Comparison of ENCODE assay signal across 18 cellular contexts in the genomic region with DNA sequence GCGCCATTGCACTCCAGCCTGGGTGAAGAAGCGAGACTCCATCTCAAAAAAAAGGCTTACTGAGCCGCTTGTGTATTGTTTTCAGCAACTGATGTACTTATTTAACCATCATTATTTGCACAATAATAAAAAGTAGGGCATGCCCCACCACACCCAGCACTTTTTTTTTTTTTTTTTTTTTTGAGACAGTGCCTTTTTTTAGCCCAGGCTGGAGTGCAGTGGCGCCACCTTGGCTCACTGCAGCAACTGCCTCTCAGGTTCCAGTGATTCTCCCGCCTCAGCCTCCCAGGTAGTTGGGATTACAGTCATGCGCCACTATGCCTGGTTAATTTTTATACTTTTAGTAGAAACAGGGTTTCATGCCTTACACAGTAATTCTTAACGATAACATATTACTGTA. TPM values are rescaled to one million over a fixed set of nuclear protein-coding genes. Genes with fewer than 3 reads are reported as not detected.
DNase-seq lines count a peak whose midpoint lies in the region; FAIRE-seq and TF ChIP-seq lines count a peak whose summit lies in the region.
"Had no signal": no experiment of that assay in that cellular context is flagged by ENCODE, and none has a peak within 500 bp of the region (broad histone marks: within the 10 kb centered on the region; RNA-seq: fewer than 3 reads in every experiment).

No MANE protein-coding gene starts in this region.

- TF ChIP-seq CTCF in HFFc6 (IDR thresholded peaks at IDR 0.05) (peak; percentile 38; the same call in 1 of the 2 replicates), VCaP (conservative IDR thresholded peaks at IDR 0.05) (peak; percentile 54), keratinocyte (optimal IDR thresholded peaks at IDR 0.05 in 1 of 3, IDR thresholded peaks at IDR 0.05 in 1 of 3, conservative IDR thresholded peaks at IDR 0.05 in 1 of 3; ENCODE audit: extremely low read depth in 1 of 3, insufficient read depth in 2 of 3, low read length in 3 of 3) (peak in 2 of 3 experiments; percentile 16 to 20), prostate gland (IDR thresholded peaks at IDR 0.05) (no peak)

- no peak overlapping the region for H2AFZ ChIP-seq in keratinocyte (ENCODE audit: control insufficient read depth, low read length)

- no peaks in the 10 kb centered on the region for H3K9me3 ChIP-seq in keratinocyte (ENCODE audit: control insufficient read depth, low read depth, low read length)
- H3K9me3 ChIP-seq in prostate gland = no peaks in the 10 kb centered on the region
- H3K9me3 ChIP-seq: gastroesophageal sphincter, SJCRH30 had no signal

- dilution Hi-C loops in keratinocyte (cut with MboI; ENCODE audit: extremely low pct_ligation_motif_present, low sequenced_read_pairs) = no loop called here

- H3K4me2 ChIP-seq in keratinocyte (ENCODE audit: control insufficient read depth, extremely low read depth, insufficient read depth, low read depth, low read length) = no peak overlapping the region

- H3K9me3 Mint-ChIP-seq in HFFc6 = no peaks in the 10 kb centered on the region
- H3K9me3 Mint-ChIP-seq: stimulated activated naive B cell treated with anti-CD40 and anti-IgM and Interleukin-4, amounts not matched to agents 10 μg/mL and 1 μg/mL and 100 μg/mL, for 72 hours had no signal

- no peaks in the 10 kb centered on the region for H3K9me1 ChIP-seq in keratinocyte (ENCODE audit: control insufficient read depth, extremely low read depth, insufficient read depth, low read length)

- intact Hi-C loops in prostate gland (cut with DNase I) = no loop called here

- H3K27ac Mint-ChIP-seq in HFFc6 = no peak overlapping the region
- H3K27ac Mint-ChIP-seq: stimulated activated naive B cell treated with anti-CD40 and anti-IgM and Interleukin-4, amounts not matched to agents 10 μg/mL and 1 μg/mL and 100 μg/mL, for 72 hours had no signal

- H3K4me1 Mint-ChIP-seq in HFFc6 (ENCODE audit: low read depth) = no peaks in the 10 kb centered on the region
- H3K4me1 Mint-ChIP-seq: stimulated activated naive B cell treated with anti-CD40 and anti-IgM and Interleukin-4, amounts not matched to agents 10 μg/mL and 1 μg/mL and 100 μg/mL, for 72 hours had no signal

- no peak overlapping the region for H3K9ac ChIP-seq in keratinocyte (ENCODE audit: control insufficient read depth, extremely low read depth, insufficient read depth, low read length)

- DNase-seq in ELF-1 (ENCODE audit: low read depth, low spot score) = peak; percentile 41
- DNase-seq in HFFc6 = no peak
- DNase-seq in keratinocyte (ENCODE audit: low read depth, low spot score) = no peak
- DNase-seq in NCI-H187 treated with DMSO at 0.1 percent for 48 hours (lab: John Stamatoyannopoulos, UW) = no peak
- DNase-seq in prostate gland (ENCODE audit: low spot score) = no peak
- no peak for DNase-seq in dermis blood vessel endothelial cell
- no peak for DNase-seq in KG1 (lab: John Stamatoyannopoulos, UW)
- DNase-seq: activated effector memory CD4-positive, alpha-beta T cell treated with Interleukin-2 at 50 U/mL for 16 hours; effector CD4-positive, alpha-beta T cell; Karpas-422; mesenchymal stem cell; NCI-H2029 treated with DMSO at 0.1 percent for 48 hours; NK-92 treated with Interleukin-12 subunit alpha and Interleukin-12 subunit beta, amount 100 ng/mL, for 24 hours; SJCRH30; stimulated activated naive B cell treated with anti-CD40 and anti-IgM and Interleukin-4, amounts not matched to agents 10 μg/mL and 1 μg/mL and 100 μg/mL, for 72 hours had no signal

- 91% methylated on average over 7 of the region's 7 CpGs for WGBS in prostate gland

- no peak overlapping the region for H3K4me3 Mint-ChIP-seq in HFFc6
- H3K4me3 Mint-ChIP-seq: stimulated activated naive B cell treated with anti-CD40 and anti-IgM and Interleukin-4, amounts not matched to agents 10 μg/mL and 1 μg/mL and 100 μg/mL, for 72 hours had no signal

- H3K36me3 ChIP-seq in keratinocyte (ENCODE audit: control insufficient read depth in 2 of 2, extremely low read depth in 1 of 2, insufficient read depth in 2 of 2, low read length in 2 of 2) = peaks cover 16 to 27% of the 10 kb centered on the region in 2 experiments
- no peaks in the 10 kb centered on the region for H3K36me3 ChIP-seq in prostate gland

- H3K79me2 ChIP-seq in keratinocyte (ENCODE audit: control insufficient read depth, insufficient read depth, low read length) = no peaks in the 10 kb centered on the region

- no peaks in the 10 kb centered on the region for H3K4me1 ChIP-seq in keratinocyte (ENCODE audit: control insufficient read depth, extremely low read depth, insufficient read depth, low read length)
- H3K4me1 ChIP-seq in prostate gland (replicated peaks) = no peaks in the 10 kb centered on the region
- H3K4me1 ChIP-seq: gastroesophageal sphincter, SJCRH30 had no signal

- H3K27me3 Mint-ChIP-seq in HFFc6 (ENCODE audit: insufficient read depth) = no peaks in the 10 kb centered on the region; the same call in none of the 2 replicates
- H3K27me3 Mint-ChIP-seq: stimulated activated naive B cell treated with anti-CD40 and anti-IgM and Interleukin-4, amounts not matched to agents 10 μg/mL and 1 μg/mL and 100 μg/mL, for 72 hours had no signal

- TF ChIP-seq POLR2A in prostate gland (IDR thresholded peaks at IDR 0.05) = no peak

- no peak for FAIRE-seq in keratinocyte (lab: Jason Lieb, UNC)

- no peaks in the 10 kb centered on the region for H3K27me3 ChIP-seq in keratinocyte (ENCODE audit: control insufficient read depth, extremely low read depth, insufficient read depth, low read length)
- H3K27me3 ChIP-seq in prostate gland (replicated peaks; ENCODE audit: insufficient read depth) = no peaks in the 10 kb centered on the region
- H3K27me3 ChIP-seq: gastroesophageal sphincter, SJCRH30 had no signal

- H3K36me3 Mint-ChIP-seq in HFFc6 (ENCODE audit: low read depth) = peaks cover 6% of the 10 kb centered on the region; the same call in 1 of the 2 replicates

- no peaks in the 10 kb centered on the region for H4K20me1 ChIP-seq in keratinocyte (ENCODE audit: control insufficient read depth, extremely low read depth, insufficient read depth, low read length)

- H3K4me3 ChIP-seq in keratinocyte (ENCODE audit: control insufficient read depth in 2 of 3, extremely low read depth in 1 of 3, insufficient read depth in 2 of 3, low read depth in 1 of 3, low read length in 3 of 3) (no peak overlapping the region), prostate gland (no peak overlapping the region)
- H3K4me3 ChIP-seq: gastroesophageal sphincter, SJCRH30 had no signal

- H3K27ac ChIP-seq in VCaP (no peak overlapping the region), keratinocyte (ENCODE audit: control insufficient read depth, insufficient read depth, low read length) (no peak overlapping the region), prostate gland (no peak overlapping the region)
- H3K27ac ChIP-seq: gastroesophageal sphincter, SJCRH30 had no signal

RNA-seq across cellular contexts. Expression of a gene that starts 12.2 kb away (rescaled TPM):
- total RNA-seq in HFFc6 (2021; fragmentation: NEBNext Ultra II Directional; extraction: Animal tissue kit (Norgen Biotek cat#: 25700)) = 10 to 100 TPM; 20.9 to 33.0 (median 28.2) TPM
- 28.9 to 43.5 TPM (median 40.4 TPM) in 3 replicates for polyA plus RNA-seq in keratinocyte
- 20.9 TPM for polyA plus RNA-seq in keratinocyte (2011; ENCODE audit: low read depth)
- 23.1 and 27.7 TPM in 2 replicates for polyA plus RNA-seq in keratinocyte (2011; cell fraction: cytosol; rRNA removed)
- polyA plus RNA-seq in keratinocyte (2011; cell fraction: nucleus; rRNA removed) = 33.8 and 34.5 TPM in 2 replicates
- polyA plus RNA-seq in keratinocyte (2012; ENCODE audit: low replicate concordance) = 25.7 and 31.9 TPM in 2 replicates
- polyA minus RNA-seq in keratinocyte = 10.1 to 19.9 TPM (median 11.8 TPM) in 3 replicates
- polyA minus RNA-seq in keratinocyte (2011; cell fraction: cytosol; rRNA and poly(A)+ RNA removed) = 5.6 TPM
- 8.3 and 10.3 TPM in 2 replicates for polyA minus RNA-seq in keratinocyte (2011; cell fraction: nucleus; rRNA and poly(A)+ RNA removed)
- total RNA-seq in prostate gland (10 to 100 TPM; 11.5 to 20.8 TPM), dermis blood vessel endothelial cell (20.6 and 28.2 TPM in 2 replicates)

RNA-seq across cellular contexts. Expression of a gene that starts 34.8 kb away (rescaled TPM):
- total RNA-seq in HFFc6 (2021; fragmentation: NEBNext Ultra II Directional; extraction: Animal tissue kit (Norgen Biotek cat#: 25700)) = 10 to 100 TPM; 30.9 to 45.4 (median 38.4) TPM
- polyA plus RNA-seq in keratinocyte = 23.8 to 45.8 TPM (median 38.6 TPM) in 3 replicates
- 30.4 TPM for polyA plus RNA-seq in keratinocyte (2011; ENCODE audit: low read depth)
- 23.9 and 27.2 TPM in 2 replicates for polyA plus RNA-seq in keratinocyte (2011; cell fraction: cytosol; rRNA removed)
- polyA plus RNA-seq in keratinocyte (2011; cell fraction: nucleus; rRNA removed) = 28.8 and 29.7 TPM in 2 replicates
- polyA plus RNA-seq in keratinocyte (2012; ENCODE audit: low replicate concordance) = 45.0 and 52.8 TPM in 2 replicates
- 25.6 to 61.5 TPM (median 53.6 TPM) in 3 replicates for polyA minus RNA-seq in keratinocyte
- 31.5 TPM for polyA minus RNA-seq in keratinocyte (2011; cell fraction: cytosol; rRNA and poly(A)+ RNA removed)
- polyA minus RNA-seq in keratinocyte (2011; cell fraction: nucleus; rRNA and poly(A)+ RNA removed) = 16.9 and 20.2 TPM in 2 replicates
- total RNA-seq in prostate gland (10 to 100 TPM; 13.8 to 18.1 TPM), dermis blood vessel endothelial cell (54.5 and 99.4 TPM in 2 replicates)

RNA-seq across cellular contexts. Expression of a gene that starts 51.4 kb away (rescaled TPM):
- under 1 TPM in 3 of 6 experiments, not detected in 3; 0.19 to 0.53 (median 0.20) TPM for total RNA-seq in HFFc6 (2021; fragmentation: NEBNext Ultra II Directional; extraction: Animal tissue kit (Norgen Biotek cat#: 25700))
- polyA plus RNA-seq in keratinocyte = 0.05 to 0.27 TPM (median 0.17 TPM) in 3 replicates
- polyA plus RNA-seq in keratinocyte (2011; ENCODE audit: low read depth) = not detected
- 0.09 and 0.12 TPM in 2 replicates for polyA plus RNA-seq in keratinocyte (2011; cell fraction: cytosol; rRNA removed)
- polyA plus RNA-seq in keratinocyte (2011; cell fraction: nucleus; rRNA removed) = 0.15 TPM in 1 of 2 replicates, not detected in the other
- polyA plus RNA-seq in keratinocyte (2012; ENCODE audit: low replicate concordance) = 0.08 and 0.09 TPM in 2 replicates
- 0.16 to 0.30 TPM in 2 of 3 replicates, not detected in the other for polyA minus RNA-seq in keratinocyte
- polyA minus RNA-seq in keratinocyte (2011; cell fraction: cytosol; rRNA and poly(A)+ RNA removed) = not detected
- 0.42 TPM in 1 of 2 replicates, not detected in the other for polyA minus RNA-seq in keratinocyte (2011; cell fraction: nucleus; rRNA and poly(A)+ RNA removed)
- total RNA-seq in prostate gland (1 to 10 TPM in 1 of 2 donors, under 1 TPM in 1; 0.34 to 1.9 TPM), dermis blood vessel endothelial cell (2.5 and 8.8 TPM in 2 replicates)
- total RNA-seq: activated CD8-positive, alpha-beta memory T cell treated with anti-CD3 and anti-CD28 coated beads for 36 hours; SJCRH30 had no signal

Comparison
In these comparisons a context has a peak if more than half of its experiments do, and no peak if none do; other contexts are left out.
1. CTCF ChIP-seq: peak in HFFc6 (single experiment), VCaP (single experiment) and keratinocyte (2 of 3); none in prostate gland (0 of 4).